ENCODE assay signal across 1 cellular context in genomic region chr17:76840443-76840767, GRCh38.
TF ChIP-seq lines count a peak whose summit lies in the region.

No MANE protein-coding gene starts in this region.

TF ChIP-seq in GM12878, 131 proteins besides CTCF, POLR2A, EP300 and RAD21 (continued from another document):
- TF ChIP-seq BCL3 (IDR thresholded peaks at IDR 0.05; ENCODE audit: borderline replicate concordance, insufficient read depth, low read depth, low read length, poor library complexity, severe bottlenecking): no peak
- no peak for TF ChIP-seq STAT1 (conservative IDR thresholded peaks at IDR 0.05)
- TF ChIP-seq BMI1 (IDR thresholded peaks at IDR 0.05; ENCODE audit: borderline replicate concordance): no peak
- no peak for TF ChIP-seq KAT2A (conservative IDR thresholded peaks at IDR 0.05; ENCODE audit: control insufficient read depth, low read depth, low read length)
- no peak for TF ChIP-seq MXI1 (IDR thresholded peaks at IDR 0.05; ENCODE audit: low read depth, low read length)
- no peak for TF ChIP-seq TBL1XR1 (IDR thresholded peaks at IDR 0.05; ENCODE audit: low read depth, low read length)
- TF ChIP-seq SIX5 (IDR thresholded peaks at IDR 0.05; ENCODE audit: low read depth, low read length, severe bottlenecking): no peak
- TF ChIP-seq NFXL1 (IDR thresholded peaks at IDR 0.05; ENCODE audit: borderline replicate concordance): no peak
- TF ChIP-seq YBX1 (IDR thresholded peaks at IDR 0.05): no peak
- no peak for TF ChIP-seq CHD1 (IDR thresholded peaks at IDR 0.05; ENCODE audit: low read depth, low read length)
- no peak for TF ChIP-seq ZBED1 (IDR thresholded peaks at IDR 0.05; ENCODE audit: borderline replicate concordance)
- no peak for TF ChIP-seq ETV6 (conservative IDR thresholded peaks at IDR 0.05 in 1 of 2, IDR thresholded peaks at IDR 0.05 in 1 of 2; ENCODE audit: borderline replicate concordance in 1 of 2, low read depth in 1 of 2)
